In genomic region chr10:43842072-43842471, GRCh38 we compare ENCODE assay signal across 16 cellular contexts.
DNase-seq lines count a peak whose midpoint lies in the region; ATAC-seq and TF ChIP-seq lines count a peak whose summit lies in the region.
"Had no signal": no experiment of that assay in that cellular context is flagged by ENCODE, and none has a peak within 500 bp of the region (broad histone marks: within the 10 kb centered on the region; RNA-seq: fewer than 3 reads in every experiment).

No MANE protein-coding gene starts in this region.

- H3K9me3 Mint-ChIP-seq in activated CD4-positive, alpha-beta T cell treated with anti-CD3 and anti-CD28 coated beads for 36 hours (ENCODE audit: low read depth), result no peaks in the 10 kb centered on the region
- H3K9me3 Mint-ChIP-seq in activated CD4-positive, alpha-beta T cell treated with anti-CD3 and anti-CD28 coated beads, Interleukin-2, amount 10 ng/mL, durations not matched to agents 7 days and 5 days, result no peaks in the 10 kb centered on the region
- H3K9me3 Mint-ChIP-seq: CD8-positive, alpha-beta T cell had no signal

- no peaks in the 10 kb centered on the region for H3K79me1 ChIP-seq in IMR-90 (ENCODE audit: low read depth in 1 of 2, low read length in 2 of 2)
- H3K79me1 ChIP-seq in mesenchymal stem cell (replicated peaks; ENCODE audit: low read length, poor library complexity, severe bottlenecking), result no peaks in the 10 kb centered on the region

- H3K23ac ChIP-seq in IMR-90 (ENCODE audit: low read depth, low read length) (no peak overlapping the region; the same call in 1 of the 2 replicates), mesenchymal stem cell (ENCODE audit: low read length in 2 of 2) (no peak overlapping the region)

- CTCF ChIA-PET in activated CD4-positive, alpha-beta T cell treated with anti-CD3 and anti-CD28 coated beads for 36 hours (lab: Charles Lee), result no interaction called here
- CTCF ChIA-PET in activated CD4-positive, alpha-beta T cell treated with anti-CD3 and anti-CD28 coated beads, Interleukin-2, amount 10 ng/mL, durations not matched to agents 7 days and 5 days (lab: Charles Lee), result no interaction called here
- CTCF ChIA-PET in IMR-90 (lab: Yijun Ruan, JAX), result no interaction called here

- H2BK120ac ChIP-seq in IMR-90 (ENCODE audit: low read depth, low read length) (peak overlapping the region; percentile 96), mesenchymal stem cell (ENCODE audit: low read depth, low read length) (no peak overlapping the region)

- no peak overlapping the region for H4K5ac ChIP-seq in IMR-90 (ENCODE audit: low read depth, low read length)

- H3K9me3 ChIP-seq in IMR-90 (ENCODE audit: control insufficient read depth, insufficient read depth, low read length), result no peaks in the 10 kb centered on the region
- H3K9me3 ChIP-seq in mesenchymal stem cell (ENCODE audit: control insufficient read depth, low read length), result no peaks in the 10 kb centered on the region
- H3K9me3 ChIP-seq: HAP-1 had no signal

- H3K36me3 Mint-ChIP-seq in activated CD4-positive, alpha-beta T cell treated with anti-CD3 and anti-CD28 coated beads for 36 hours (ENCODE audit: low read depth), result no peaks in the 10 kb centered on the region
- H3K36me3 Mint-ChIP-seq in activated CD4-positive, alpha-beta T cell treated with anti-CD3 and anti-CD28 coated beads, Interleukin-2, amount 10 ng/mL, durations not matched to agents 7 days and 5 days (ENCODE audit: low read depth), result no peaks in the 10 kb centered on the region
- H3K36me3 Mint-ChIP-seq: CD14-positive monocyte; CD8-positive, alpha-beta T cell had no signal

- no peak for ATAC-seq in activated CD4-positive, alpha-beta T cell treated with anti-CD3 and anti-CD28 coated beads for 36 hours
- ATAC-seq in IMR-90 (ENCODE audit: low read depth), result no peak
- ATAC-seq: CD8-positive, alpha-beta T cell had no signal

- H3K9ac ChIP-seq in IMR-90 (ENCODE audit: low read depth, low read length) (no peak overlapping the region), mesenchymal stem cell (ENCODE audit: low read length) (no peak overlapping the region)

- peak overlapping the region; percentile 32 to 60 for H2BK12ac ChIP-seq in mesenchymal stem cell (ENCODE audit: low read length in 2 of 2)

- peak overlapping the region; percentile 40 for H3K27ac Mint-ChIP-seq in activated CD4-positive, alpha-beta T cell treated with anti-CD3 and anti-CD28 coated beads for 36 hours
- H3K27ac Mint-ChIP-seq in activated CD4-positive, alpha-beta T cell treated with anti-CD3 and anti-CD28 coated beads, Interleukin-2, amount 10 ng/mL, durations not matched to agents 7 days and 5 days, result no peak overlapping the region
- H3K27ac Mint-ChIP-seq: CD14-positive monocyte; CD8-positive, alpha-beta T cell had no signal

- H4K8ac ChIP-seq in IMR-90 (ENCODE audit: low read depth in 2 of 2, low read length in 2 of 2), result peak overlapping the region in 1 of 2 experiments; percentile 45; a peak in 1 of 4 replicates
- H4K8ac ChIP-seq in mesenchymal stem cell (ENCODE audit: low read length), result peak overlapping the region; percentile 29

- H3K36me3 ChIP-seq in IMR-90 (ENCODE audit: control insufficient read depth, insufficient read depth, low read length), result no peaks in the 10 kb centered on the region
- no peaks in the 10 kb centered on the region for H3K36me3 ChIP-seq in mesenchymal stem cell (ENCODE audit: control insufficient read depth in 1 of 2, insufficient read depth in 2 of 2, low read depth in 1 of 2, low read length in 2 of 2)
- H3K36me3 ChIP-seq: HAP-1 had no signal

- H2BK15ac ChIP-seq in IMR-90 (ENCODE audit: low read depth, low read length) (peak overlapping the region; percentile 85; the same call in 2 of the 3 replicates), mesenchymal stem cell (ENCODE audit: low read depth, poor library complexity, severe bottlenecking) (peak overlapping the region; percentile 56)

- H3K27me3 ChIP-seq in IMR-90 (ENCODE audit: control insufficient read depth, insufficient read depth, low read length) (no peaks in the 10 kb centered on the region; the same call in 1 of the 2 replicates), mesenchymal stem cell (ENCODE audit: control insufficient read depth in 1 of 2, insufficient read depth in 1 of 2, low read length in 2 of 2) (peaks cover 4 to 17% of the 10 kb centered on the region in 2 experiments)

- no peak for TF ChIP-seq CTCF in IMR-90 (conservative IDR thresholded peaks at IDR 0.05; ENCODE audit: low read depth, low read length)

- TF ChIP-seq RAD21 in IMR-90 (IDR thresholded peaks at IDR 0.05; ENCODE audit: low read length), result no peak

- 0 out of 2 replicates have a peak overlapping the region, but pooled peaks have one; percentile 30 for H3K14ac ChIP-seq in IMR-90 (replicated peaks; ENCODE audit: low read depth, low read length)
- peak overlapping the region in 1 of 2 experiments; percentile 1 for H3K14ac ChIP-seq in mesenchymal stem cell (ENCODE audit: low read length in 2 of 2)

- 75% methylated on average over 2 of the region's 6 CpGs; no CpG with 5 or more reads in 1 of the 2 experiments for WGBS in IMR-90 (ENCODE audit: extremely low coverage in 2 of 2, insufficient read length in 1 of 2), 2 experiments
- WGBS in mesenchymal stem cell, result 87% methylated on average over 6 of the region's 6 CpGs

- H2BK5ac ChIP-seq in IMR-90 (ENCODE audit: low read depth, low read length, poor library complexity, severe bottlenecking) (no peak overlapping the region), mesenchymal stem cell (ENCODE audit: low read depth, low read length, poor library complexity, severe bottlenecking) (no peak overlapping the region)

- H3K4me1 Mint-ChIP-seq in activated CD4-positive, alpha-beta T cell treated with anti-CD3 and anti-CD28 coated beads for 36 hours, result peaks cover 14% of the 10 kb centered on the region
- H3K4me1 Mint-ChIP-seq in activated CD4-positive, alpha-beta T cell treated with anti-CD3 and anti-CD28 coated beads, Interleukin-2, amount 10 ng/mL, durations not matched to agents 7 days and 5 days, result peaks cover 20% of the 10 kb centered on the region

- H3K4me3 ChIP-seq in IMR-90 (ENCODE audit: insufficient read depth, low read depth, low read length) (no peak overlapping the region), mesenchymal stem cell (ENCODE audit: insufficient read depth in 1 of 2, low read depth in 1 of 2, low read length in 2 of 2) (no peak overlapping the region)
- H3K4me3 ChIP-seq: HAP-1 had no signal

- H4K91ac ChIP-seq in IMR-90 (ENCODE audit: insufficient read depth, low read depth, low read length), result peak overlapping the region; percentile 91
- peak overlapping the region; percentile 96 for H4K91ac ChIP-seq in mesenchymal stem cell (ENCODE audit: low read length)

- peak overlapping the region; percentile 95 for H3K4ac ChIP-seq in IMR-90 (ENCODE audit: low read depth, low read length)
- H3K4ac ChIP-seq in mesenchymal stem cell (ENCODE audit: low read depth in 1 of 2, low read length in 2 of 2), result peak overlapping the region in 1 of 2 experiments; percentile 73

- H3K18ac ChIP-seq in IMR-90 (ENCODE audit: low read depth, low read length), result no peak overlapping the region
- peak overlapping the region; percentile 40 to 58 for H3K18ac ChIP-seq in mesenchymal stem cell (ENCODE audit: low read depth in 1 of 2, low read length in 2 of 2)

- TF ChIP-seq POLR2A in IMR-90 (IDR thresholded peaks at IDR 0.05; ENCODE audit: low read depth, low read length), result no peak

- H2AFZ ChIP-seq in IMR-90 (replicated peaks; ENCODE audit: low read length, poor library complexity) (no peak overlapping the region), mesenchymal stem cell (ENCODE audit: low read depth, low read length) (no peak overlapping the region)

- no peak overlapping the region for H3K4me3 Mint-ChIP-seq in activated CD4-positive, alpha-beta T cell treated with anti-CD3 and anti-CD28 coated beads for 36 hours
- no peak overlapping the region for H3K4me3 Mint-ChIP-seq in activated CD4-positive, alpha-beta T cell treated with anti-CD3 and anti-CD28 coated beads, Interleukin-2, amount 10 ng/mL, durations not matched to agents 7 days and 5 days
- H3K4me3 Mint-ChIP-seq: CD14-positive monocyte; CD8-positive, alpha-beta T cell had no signal

- no peak overlapping the region for H3K56ac ChIP-seq in IMR-90 (ENCODE audit: extremely low read depth, insufficient read depth, low read length)

- intact Hi-C loops in activated CD4-positive, alpha-beta T cell treated with anti-CD3 and anti-CD28 coated beads for 36 hours (cut with DNase I, micrococcal nuclease), result no loop called here
- intact Hi-C loops in IMR-90 (cut with micrococcal nuclease), result loop anchor here (5.0 kb wide), 1 partner anchor 50 kb away; no protein-coding TSS in a partner anchor

- H3K4me1 ChIP-seq in IMR-90 (ENCODE audit: control insufficient read depth, insufficient read depth, low read length) (peaks cover 25% of the 10 kb centered on the region), mesenchymal stem cell (ENCODE audit: control insufficient read depth, insufficient read depth, low read depth, low read length) (peaks cover 8% of the 10 kb centered on the region)
- H3K4me1 ChIP-seq: HAP-1 had no signal

- peak overlapping the region; percentile 97 for H2BK20ac ChIP-seq in IMR-90 (ENCODE audit: low read depth, low read length)

- H3K27ac ChIP-seq in IMR-90 (ENCODE audit: insufficient read depth, low read length), result no peak overlapping the region
- H3K27ac ChIP-seq in mesenchymal stem cell (ENCODE audit: low read length, poor library complexity, severe bottlenecking), result no peak overlapping the region
- H3K27ac ChIP-seq: 22Rv1, HL-60 had no signal

- no peaks in the 10 kb centered on the region for H3K27me3 Mint-ChIP-seq in activated CD4-positive, alpha-beta T cell treated with anti-CD3 and anti-CD28 coated beads for 36 hours
- H3K27me3 Mint-ChIP-seq in activated CD4-positive, alpha-beta T cell treated with anti-CD3 and anti-CD28 coated beads, Interleukin-2, amount 10 ng/mL, durations not matched to agents 7 days and 5 days, result peaks cover 8% of the 10 kb centered on the region

- peak overlapping the region; percentile 25 for H2AK9ac ChIP-seq in IMR-90 (replicated peaks; ENCODE audit: low read depth, low read length, poor library complexity)

- peaks cover 13% of the 10 kb centered on the region for H3K9me1 ChIP-seq in IMR-90 (ENCODE audit: insufficient read depth, low read length)

- no peaks in the 10 kb centered on the region for H4K20me1 ChIP-seq in IMR-90 (ENCODE audit: insufficient read depth, low read length)

- BruUV-seq in IMR-90 (replicated peaks; lab: Mats Ljungman, UMichigan), result no TSS peak

- in situ Hi-C loops in IMR-90 (cut with MboI; ENCODE audit: low sequenced_read_pairs), result no loop called here

- dilution Hi-C loops in IMR-90 (cut with HindIII; ENCODE audit: low sequenced_read_pairs, unreplicated experiment), result no loop called here

- no peak for DNase-seq in activated CD4-positive, alpha-beta T cell treated with anti-CD3 and anti-CD28 coated beads for 36 hours
- no peak for DNase-seq in activated CD4-positive, alpha-beta T cell treated with anti-CD3 and anti-CD28 coated beads, Interleukin-2, amount 10 ng/mL, durations not matched to agents 7 days and 5 days
- no peak for DNase-seq in IMR-90
- DNase-seq in mesenchymal stem cell, result no peak
- DNase-seq in foreskin melanocyte, result no peak
- no peak for DNase-seq in activated T-cell treated with anti-CD3 and anti-CD28 coated beads for 4 hours
- no peak for DNase-seq in NCI-H510A treated with DMSO at 0.1 percent for 48 hours (lab: John Stamatoyannopoulos, UW)
- DNase-seq: CD8-positive, alpha-beta T cell; COR-L47; DMS153; DMS79 treated with DMSO at 0.1 percent for 48 hours; EL had no signal

- H3K4me2 ChIP-seq in IMR-90 (ENCODE audit: low read depth, low read length), result no peak overlapping the region
- H3K4me2 ChIP-seq in mesenchymal stem cell (ENCODE audit: low read length, poor library complexity, severe bottlenecking), result no peak overlapping the region

- POLR2A ChIA-PET in activated CD4-positive, alpha-beta T cell treated with anti-CD3 and anti-CD28 coated beads for 36 hours (lab: Charles Lee), result no interaction called here
- POLR2A ChIA-PET in activated CD4-positive, alpha-beta T cell treated with anti-CD3 and anti-CD28 coated beads, Interleukin-2, amount 10 ng/mL, durations not matched to agents 7 days and 5 days (lab: Charles Lee), result no interaction called here
- POLR2A ChIA-PET in IMR-90 (lab: Charles Lee; ENCODE audit: unreplicated experiment), result no interaction called here

- H2AK5ac ChIP-seq in IMR-90 (ENCODE audit: low read depth, low read length) (peak overlapping the region; percentile 87), mesenchymal stem cell (ENCODE audit: low read length, severe bottlenecking) (no peak overlapping the region)
